Comparison of ENCODE assay signal across 1 cellular context in the genomic region with DNA sequence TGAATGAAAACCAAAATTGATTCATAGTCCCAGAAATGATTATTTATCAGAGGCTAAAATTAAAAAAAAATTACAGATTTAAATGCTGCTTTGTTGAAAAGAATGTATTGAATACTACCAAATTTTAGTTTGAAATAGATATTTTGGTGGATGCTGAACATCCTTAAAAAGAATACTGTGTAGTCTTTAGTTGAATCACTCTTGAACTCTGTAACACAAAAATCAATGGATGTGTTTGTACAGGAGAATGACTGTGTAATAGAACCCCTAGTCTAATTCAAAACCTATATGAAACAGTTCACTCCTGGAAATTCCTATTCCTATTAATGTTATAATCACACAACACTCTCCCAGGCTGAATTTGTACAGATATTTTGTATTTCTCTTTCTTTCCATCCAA.
TF ChIP-seq lines count a peak whose summit lies in the region.

No MANE protein-coding gene starts in this region.

TF ChIP-seq in liver, 16 proteins besides CTCF, POLR2A, EP300 and RAD21 (continued from another document):
- TF ChIP-seq, protein P1, sequence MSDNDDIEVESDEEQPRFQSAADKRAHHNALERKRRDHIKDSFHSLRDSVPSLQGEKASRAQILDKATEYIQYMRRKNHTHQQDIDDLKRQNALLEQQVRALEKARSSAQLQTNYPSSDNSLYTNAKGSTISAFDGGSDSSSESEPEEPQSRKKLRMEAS (IDR thresholded peaks at IDR 0.05), result no peak
- TF ChIP-seq HNF4G (IDR thresholded peaks at IDR 0.05) (no peak), GABPA (IDR thresholded peaks at IDR 0.05 in 1 of 2, conservative IDR thresholded peaks at IDR 0.05 in 1 of 2) (no peak), RXRA (IDR thresholded peaks at IDR 0.05) (peak in 1 of 2 donors; percentile 5), EGR1 (IDR thresholded peaks at IDR 0.05; ENCODE audit: low read depth in 2 of 2) (no peak)
- TF ChIP-seq, protein P2, sequence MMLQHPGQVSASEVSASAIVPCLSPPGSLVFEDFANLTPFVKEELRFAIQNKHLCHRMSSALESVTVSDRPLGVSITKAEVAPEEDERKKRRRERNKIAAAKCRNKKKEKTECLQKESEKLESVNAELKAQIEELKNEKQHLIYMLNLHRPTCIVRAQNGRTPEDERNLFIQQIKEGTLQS (IDR thresholded peaks at IDR 0.05), result no peak
